Comparison of ENCODE assay signal across 15 cellular contexts in genomic region chr3:141218204-141218603, GRCh38. TPM values are rescaled to one million over a fixed set of nuclear protein-coding genes. Genes with fewer than 3 reads are reported as not detected.
A peak's percentile ranks its signal among the peaks of the same experiment; 100 is the strongest.
DNase-seq lines count a peak whose midpoint lies in the region; TF ChIP-seq lines count a peak whose summit lies in the region.
"Had no signal": no experiment of that assay in that cellular context is flagged by ENCODE, and none has a peak within 500 bp of the region (broad histone marks: within the 10 kb centered on the region; RNA-seq: fewer than 3 reads in every experiment).

No MANE protein-coding gene starts in this region.

- TF ChIP-seq CTCF in left ventricle myocardium inferior (IDR thresholded peaks at IDR 0.05; ENCODE audit: borderline replicate concordance) (no peak), spleen (IDR thresholded peaks at IDR 0.05 in 8 of 11, conservative IDR thresholded peaks at IDR 0.05 in 3 of 11) (no peak), ovary (IDR thresholded peaks at IDR 0.05) (no peak)

- H3K4me3 ChIP-seq in left ventricle myocardium inferior = no peak overlapping the region
- no peak overlapping the region for H3K4me3 ChIP-seq in spleen
- H3K4me3 ChIP-seq in ovary = no peak overlapping the region
- H3K4me3 ChIP-seq: BLaER1 treated with 17β-estradiol and CSF1 and Interleukin-3, amounts not matched to agents 10 nM and 100 nM had no signal

- H3K4me1 ChIP-seq in left ventricle myocardium inferior = peaks cover 9% of the 10 kb centered on the region
- H3K4me1 ChIP-seq in spleen = peaks cover 0 to 8% (median 0%) of the 10 kb centered on the region in 6 donors
- H3K4me1 ChIP-seq in ovary (ENCODE audit: insufficient read depth) = no peaks in the 10 kb centered on the region
- H3K4me1 ChIP-seq: BLaER1 treated with 17β-estradiol and CSF1 and Interleukin-3, amounts not matched to agents 10 nM and 100 nM had no signal

- TF ChIP-seq POLR2A in spleen (IDR thresholded peaks at IDR 0.05) (no peak), ovary (IDR thresholded peaks at IDR 0.05) (no peak)

- H3K27ac ChIP-seq in left ventricle myocardium inferior (replicated peaks) (peak overlapping the region; percentile 39), spleen (peak overlapping the region in 7 of 8 donors; percentile 10 to 87 (median 68)), ovary (no peak overlapping the region)
- H3K27ac ChIP-seq: BLaER1 treated with 17β-estradiol and CSF1 and Interleukin-3, amounts not matched to agents 10 nM and 100 nM had no signal

- H3K9me3 ChIP-seq in left ventricle myocardium inferior (replicated peaks) (peaks cover 3% of the 10 kb centered on the region), spleen (peaks cover 0 to 10% (median 1%) of the 10 kb centered on the region in 8 donors), ovary (no peaks in the 10 kb centered on the region)

- no peak for TF ChIP-seq EP300 in ovary (IDR thresholded peaks at IDR 0.05)

- no peaks in the 10 kb centered on the region for H3K36me3 ChIP-seq in left ventricle myocardium inferior
- H3K36me3 ChIP-seq in spleen = no peaks in the 10 kb centered on the region
- no peaks in the 10 kb centered on the region for H3K36me3 ChIP-seq in ovary
- H3K36me3 ChIP-seq: BLaER1 treated with 17β-estradiol and CSF1 and Interleukin-3, amounts not matched to agents 10 nM and 100 nM had no signal

- WGBS in spleen, 5 donors = 52 to 90% (median 63%) methylated on average over 1 of the region's 1 CpG
- 92 to 94% (median 93%) methylated on average over 1 of the region's 1 CpG for WGBS in ovary, 3 donors

- DNase-seq in SIG-M5 treated with dmso at 0.1 percent for 504 hours (lab: John Stamatoyannopoulos, UW; ENCODE audit: unreplicated experiment) (peak; percentile 34), SIG-M5 (lab: John Stamatoyannopoulos, UW) (no peak), SKM-1 (lab: John Stamatoyannopoulos, UW; ENCODE audit: unreplicated experiment) (peak; percentile 60), left ventricle myocardium inferior (no peak), spleen (no peak), ovary (no peak), foreskin melanocyte (no peak), 8988T (no peak)
- DNase-seq: MM.1S, NCI-H1105 treated with DMSO at 0.1 percent for 48 hours, NCI-H1694, NCI-H2227 treated with DMSO at 0.1 percent for 48 hours, NCI-H524 treated with DMSO at 0.1 percent for 48 hours, SHP77 had no signal

- intact Hi-C loops in left ventricle myocardium inferior (cut with micrococcal nuclease) = no loop called here
- intact Hi-C loops in spleen (cut with DNase I; ENCODE audit: low total_unique reads) = no loop called here
- intact Hi-C loops in ovary (cut with DNase I) = no loop called here

- H3K27me3 ChIP-seq in left ventricle myocardium inferior (ENCODE audit: low read depth) (no peaks in the 10 kb centered on the region), spleen (replicated peaks in 1 of 7) (no peaks in the 10 kb centered on the region), ovary (no peaks in the 10 kb centered on the region)
- H3K27me3 ChIP-seq: BLaER1 treated with 17β-estradiol and CSF1 and Interleukin-3, amounts not matched to agents 10 nM and 100 nM had no signal

RNA-seq across cellular contexts. Expression of gene PXYLP1, which starts 13.4 kb away (rescaled TPM):
- total RNA-seq in left ventricle myocardium inferior = 25.6 TPM
- total RNA-seq in spleen = 10 to 100 TPM in 3 of 7 donors, 1 to 10 TPM in 4; 6.4 to 15.6 (median 9.5) TPM
- 1 to 10 TPM; 2.9 to 4.1 (median 3.0) TPM for polyA plus RNA-seq in spleen
- 10 to 100 TPM; 10.3 to 23.0 (median 15.7) TPM for total RNA-seq in ovary
- polyA plus RNA-seq in ovary = 10 to 100 TPM in 1 of 2 donors, 1 to 10 TPM in 1; 6.5 to 17.5 TPM

Comparison
In these comparisons a context has a peak if more than half of its experiments do, and no peak if none do; other contexts are left out.
1. DNase-seq: peak in SIG-M5 treated with dmso at 0.1 percent for 504 hours (single experiment) and SKM-1 (single experiment); none in SIG-M5 (single experiment), left ventricle myocardium inferior (single experiment), spleen (single experiment), ovary (0 of 5), foreskin melanocyte (single experiment) and 8988T (single experiment).
2. H3K27ac ChIP-seq: peak in left ventricle myocardium inferior (single experiment) and spleen (7 of 8); none in ovary (0 of 2).